17 cellular contexts compared by ENCODE assay signal in genomic region chr13:24243311-24243710, GRCh38.
"Had no signal": no experiment of that assay in that cellular context is flagged by ENCODE, and none has a peak within 500 bp of the region (broad histone marks: within the 10 kb centered on the region; RNA-seq: fewer than 3 reads in every experiment).

No MANE protein-coding gene starts in this region.

- H3K27me3 ChIP-seq: body of pancreas, testis had no signal

- H3K4me3 ChIP-seq: body of pancreas, mucosa of descending colon, prostate gland, testis had no signal

- H3K36me3 ChIP-seq: prostate gland had no signal

- ATAC-seq: activated CD8-positive, alpha-beta memory T cell treated with anti-CD3 and anti-CD28 coated beads, Interleukin-2, amount 10 ng/mL, durations not matched to agents 7 days and 5 days; body of pancreas; effector memory CD8-positive, alpha-beta T cell; mucosa of descending colon; naive thymus-derived CD8-positive, alpha-beta T cell; sciatic nerve had no signal

- H3K27ac ChIP-seq: body of pancreas, epithelial cell of prostate, prostate gland, testis had no signal

- H3K4me1 ChIP-seq: prostate gland had no signal

- DNase-seq: activated CD4-positive, alpha-beta T cell treated with anti-CD3 and anti-CD28 coated beads for 1 hour; activated CD4-positive, alpha-beta T cell treated with anti-CD3 and anti-CD28 coated beads, Interleukin-2, amount 50 U/mL, for 48 hours; activated CD8-positive, alpha-beta memory T cell treated with anti-CD3 and anti-CD28 coated beads, Interleukin-2, amount 10 ng/mL, durations not matched to agents 7 days and 5 days; activated effector memory CD4-positive, alpha-beta T cell treated with Interleukin-2 at 50 U/mL for 16 hours; activated T-cell treated with anti-CD3 and anti-CD28 coated beads, Interleukin-2, amount 50 U/mL, for 24 hours; amniotic stem cell; body of pancreas; effector memory CD8-positive, alpha-beta T cell; hypothalamus; mammary epithelial cell; mucosa of descending colon; naive thymus-derived CD8-positive, alpha-beta T cell; stimulated activated naive CD4-positive, alpha-beta T cell treated with Interleukin-2 at 50 U/mL for 16 hours; testis had no signal

- H3K9me3 ChIP-seq: body of pancreas, mucosa of descending colon, prostate gland, testis had no signal
